ENCODE assay signal across 1 cellular context in the genomic region with DNA sequence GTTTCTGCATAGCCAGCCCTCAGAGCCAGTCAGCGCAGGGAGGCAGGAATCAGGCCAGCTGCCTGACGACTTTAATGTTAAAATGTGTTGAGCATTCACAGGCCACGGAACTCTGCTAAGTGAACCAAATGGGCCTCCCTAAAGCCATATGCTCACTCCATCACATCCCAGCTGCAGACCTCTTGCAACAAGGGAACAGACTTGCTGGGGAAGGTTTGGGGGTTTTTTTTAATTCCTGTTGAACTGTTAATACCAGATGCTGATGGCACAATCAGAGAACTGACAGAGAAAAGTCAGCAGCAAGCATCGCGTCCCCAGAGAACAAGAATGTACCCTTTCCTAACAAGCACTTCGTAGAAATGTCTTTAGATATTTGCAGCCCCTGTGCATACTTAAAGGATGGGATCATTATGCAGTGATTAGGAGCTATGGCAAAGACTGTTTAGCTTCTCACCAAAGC.
TF ChIP-seq lines count a peak whose summit lies in the region.

No MANE protein-coding gene starts in this region.

TF ChIP-seq in H1, 55 proteins besides CTCF, POLR2A, EP300 and RAD21:
- TF ChIP-seq SIX5 (IDR thresholded peaks at IDR 0.05; ENCODE audit: low read depth, low read length) = no peak
- TF ChIP-seq SAP30 (IDR thresholded peaks at IDR 0.05; ENCODE audit: insufficient read depth, insufficient replicate concordance, low read length) = no peak
- TF ChIP-seq, protein P1, sequence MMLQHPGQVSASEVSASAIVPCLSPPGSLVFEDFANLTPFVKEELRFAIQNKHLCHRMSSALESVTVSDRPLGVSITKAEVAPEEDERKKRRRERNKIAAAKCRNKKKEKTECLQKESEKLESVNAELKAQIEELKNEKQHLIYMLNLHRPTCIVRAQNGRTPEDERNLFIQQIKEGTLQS (IDR thresholded peaks at IDR 0.05; ENCODE audit: insufficient read depth, low read depth, low read length) = no peak
- no peak for TF ChIP-seq SP1 (IDR thresholded peaks at IDR 0.05; ENCODE audit: low read depth, low read length)
- TF ChIP-seq CREB1 (IDR thresholded peaks at IDR 0.05) = no peak
- TF ChIP-seq SIRT6 (IDR thresholded peaks at IDR 0.05; ENCODE audit: low read length) = no peak
- TF ChIP-seq BRCA1 (IDR thresholded peaks at IDR 0.05; ENCODE audit: low read depth, low read length) = no peak
- no peak for TF ChIP-seq RXRA (IDR thresholded peaks at IDR 0.05; ENCODE audit: insufficient read depth, low read depth, low read length)
- TF ChIP-seq NANOG (IDR thresholded peaks at IDR 0.05; ENCODE audit: insufficient read depth, low read depth, low read length, poor library complexity, severe bottlenecking) = no peak
- no peak for TF ChIP-seq SUZ12 (IDR thresholded peaks at IDR 0.05; ENCODE audit: low read length)
